Comparison of ENCODE assay signal across 1 cellular context in the genomic region with DNA sequence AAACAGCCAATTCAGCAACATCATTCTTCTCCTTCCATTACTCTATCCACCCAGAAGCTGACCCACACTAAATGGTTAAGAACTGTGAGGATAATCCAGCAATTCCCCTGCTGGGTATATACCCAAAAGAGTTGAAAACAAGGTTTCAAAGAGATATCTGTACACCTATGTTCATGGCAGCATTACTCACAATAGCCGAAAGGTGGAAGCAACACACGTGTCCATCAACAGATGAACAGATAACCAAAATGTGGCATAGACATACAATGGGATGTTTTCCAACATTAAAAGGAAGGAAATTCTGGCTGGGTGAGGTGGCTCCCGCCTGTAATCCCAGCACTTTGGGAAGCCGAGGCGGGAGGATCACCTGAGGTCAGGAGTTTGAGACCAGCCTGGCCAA.
TF ChIP-seq lines count a peak whose summit lies in the region.

No MANE protein-coding gene starts in this region.

TF ChIP-seq in IMR-90, 13 proteins besides CTCF, POLR2A, EP300 and RAD21 (continued from another document):
- TF ChIP-seq BHLHE40 (IDR thresholded peaks at IDR 0.05; ENCODE audit: low read depth, low read length) (no peak), RCOR1 (IDR thresholded peaks at IDR 0.05; ENCODE audit: insufficient replicate concordance, low read length) (no peak), USF2 (IDR thresholded peaks at IDR 0.05; ENCODE audit: low read depth, low read length) (no peak), RFX5 (IDR thresholded peaks at IDR 0.05; ENCODE audit: low read depth, low read length) (no peak), SMC3 (IDR thresholded peaks at IDR 0.05; ENCODE audit: low read depth, low read length) (no peak)
